ENCODE assay signal across 14 cellular contexts in the genomic region with DNA sequence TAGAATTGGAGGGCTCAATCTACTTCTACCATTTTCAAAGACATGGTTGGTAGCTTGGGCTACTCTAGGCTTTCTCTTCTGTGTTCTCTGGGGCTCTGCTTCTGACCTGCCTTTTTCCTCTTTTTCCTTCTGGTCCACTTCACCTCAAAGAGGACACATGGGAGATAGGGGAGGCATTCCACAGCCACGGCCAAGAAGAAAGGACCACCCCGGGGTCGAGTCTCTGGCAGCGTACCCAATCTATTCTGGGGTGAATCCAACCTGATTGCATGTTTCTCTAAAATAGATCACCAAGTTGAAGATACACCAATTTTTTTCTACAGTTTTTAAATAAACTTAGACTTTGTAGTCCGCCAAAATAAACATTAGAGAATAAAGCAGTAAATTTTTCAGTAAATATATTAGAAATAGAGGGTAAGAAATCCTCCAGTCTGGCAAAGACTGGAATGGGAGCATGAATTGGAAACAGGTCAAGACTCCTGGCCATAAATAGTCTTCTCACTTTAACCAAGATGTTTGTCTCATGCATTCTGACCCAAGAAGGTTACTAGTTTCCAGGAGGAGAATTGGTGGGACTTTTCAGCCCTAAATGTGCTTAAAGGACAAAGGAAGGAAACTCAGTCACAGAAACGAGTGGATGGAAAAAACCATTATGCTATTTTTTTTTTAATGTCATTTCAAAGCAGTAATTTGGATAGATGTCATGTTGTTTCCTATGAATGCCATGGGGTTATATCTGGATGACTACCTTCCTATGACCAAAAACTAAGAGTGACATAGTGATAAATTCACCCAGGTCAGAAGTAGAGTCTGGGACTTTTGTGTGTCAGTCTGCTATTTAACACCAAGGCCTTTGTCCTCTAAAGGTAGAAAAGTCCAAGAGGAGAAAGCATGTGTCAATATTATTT.
"Had no signal": no experiment of that assay in that cellular context is flagged by ENCODE, and none has a peak within 500 bp of the region (broad histone marks: within the 10 kb centered on the region; RNA-seq: fewer than 3 reads in every experiment).

No MANE protein-coding gene starts in this region.

- H3K36me3 ChIP-seq: adrenal gland, gastrocnemius medialis, lower lobe of right lung, upper lobe of left lung had no signal

- H3K27ac ChIP-seq: body of pancreas, lower lobe of right lung had no signal

- ATAC-seq: activated CD8-positive, alpha-beta T cell treated with anti-CD3 and anti-CD28 coated beads for 36 hours; body of pancreas; gastrocnemius medialis; lower lobe of right lung; naive thymus-derived CD4-positive, alpha-beta T cell had no signal

- H3K4me3 ChIP-seq: adrenal gland, body of pancreas, gastrocnemius medialis, lower lobe of right lung, upper lobe of left lung had no signal

- H3K27ac Mint-ChIP-seq: activated CD8-positive, alpha-beta T cell treated with anti-CD3 and anti-CD28 coated beads for 36 hours; naive thymus-derived CD4-positive, alpha-beta T cell; T-helper 1 cell treated with Interleukin-12 subunit alpha and Interleukin-12 subunit beta and Interleukin-4 antibody, amounts not matched to agents 30 μg/mL and 1 μg/mL, for 36 hours had no signal

- DNase-seq: activated CD4-positive, alpha-beta T cell treated with anti-CD3 and anti-CD28 coated beads for 4 hours; activated CD8-positive, alpha-beta memory T cell treated with anti-CD3 and anti-CD28 coated beads, Interleukin-2, amount 50 U/mL, for 48 hours; activated CD8-positive, alpha-beta T cell treated with anti-CD3 and anti-CD28 coated beads for 36 hours; activated naive CD4-positive, alpha-beta T cell treated with Interleukin-2 at 50 U/mL for 16 hours; body of pancreas; gastrocnemius medialis; hippocampal formation; lower lobe of right lung; naive thymus-derived CD4-positive, alpha-beta T cell; SHP77 treated with DMSO at 0.1 percent for 48 hours; stimulated activated CD4-positive, alpha-beta T cell treated with anti-CD3 and anti-CD28 coated beads, Interleukin-4, amount 100 ng/mL, for 1 hour; upper lobe of left lung had no signal

- H3K4me3 Mint-ChIP-seq: activated CD8-positive, alpha-beta T cell treated with anti-CD3 and anti-CD28 coated beads for 36 hours; naive thymus-derived CD4-positive, alpha-beta T cell; T-helper 1 cell treated with Interleukin-12 subunit alpha and Interleukin-12 subunit beta and Interleukin-4 antibody, amounts not matched to agents 30 μg/mL and 1 μg/mL, for 36 hours had no signal

- H3K9me3 ChIP-seq: body of pancreas, gastrocnemius medialis, lower lobe of right lung, upper lobe of left lung had no signal

- H3K4me1 ChIP-seq: upper lobe of left lung had no signal

- H3K9me3 Mint-ChIP-seq: activated CD8-positive, alpha-beta T cell treated with anti-CD3 and anti-CD28 coated beads for 36 hours; naive thymus-derived CD4-positive, alpha-beta T cell; T-helper 1 cell treated with Interleukin-12 subunit alpha and Interleukin-12 subunit beta and Interleukin-4 antibody, amounts not matched to agents 30 μg/mL and 1 μg/mL, for 36 hours had no signal

- H3K27me3 ChIP-seq: adrenal gland, body of pancreas, gastrocnemius medialis, upper lobe of left lung had no signal

- H3K4me1 Mint-ChIP-seq: naive thymus-derived CD4-positive, alpha-beta T cell had no signal

- H3K27me3 Mint-ChIP-seq: activated CD8-positive, alpha-beta T cell treated with anti-CD3 and anti-CD28 coated beads for 36 hours had no signal
